Comparison of ENCODE assay signal across 1 cellular context in genomic region chr22:36332623-36333331, GRCh38.
TF ChIP-seq lines count a peak whose summit lies in the region.

No MANE protein-coding gene starts in this region.

TF ChIP-seq in HEK293, 187 proteins besides CTCF, POLR2A, EP300 and RAD21 (continued from another document and continues in another):
- TF ChIP-seq ZNF280C (tag by site-specific recombination; IDR thresholded peaks at IDR 0.05): no peak
- TF ChIP-seq ZNF560 (tag by site-specific recombination; IDR thresholded peaks at IDR 0.05; ENCODE audit: borderline replicate concordance): no peak
- TF ChIP-seq ZNF639 (tag by site-specific recombination; IDR thresholded peaks at IDR 0.05): no peak
- TF ChIP-seq, protein P1, sequence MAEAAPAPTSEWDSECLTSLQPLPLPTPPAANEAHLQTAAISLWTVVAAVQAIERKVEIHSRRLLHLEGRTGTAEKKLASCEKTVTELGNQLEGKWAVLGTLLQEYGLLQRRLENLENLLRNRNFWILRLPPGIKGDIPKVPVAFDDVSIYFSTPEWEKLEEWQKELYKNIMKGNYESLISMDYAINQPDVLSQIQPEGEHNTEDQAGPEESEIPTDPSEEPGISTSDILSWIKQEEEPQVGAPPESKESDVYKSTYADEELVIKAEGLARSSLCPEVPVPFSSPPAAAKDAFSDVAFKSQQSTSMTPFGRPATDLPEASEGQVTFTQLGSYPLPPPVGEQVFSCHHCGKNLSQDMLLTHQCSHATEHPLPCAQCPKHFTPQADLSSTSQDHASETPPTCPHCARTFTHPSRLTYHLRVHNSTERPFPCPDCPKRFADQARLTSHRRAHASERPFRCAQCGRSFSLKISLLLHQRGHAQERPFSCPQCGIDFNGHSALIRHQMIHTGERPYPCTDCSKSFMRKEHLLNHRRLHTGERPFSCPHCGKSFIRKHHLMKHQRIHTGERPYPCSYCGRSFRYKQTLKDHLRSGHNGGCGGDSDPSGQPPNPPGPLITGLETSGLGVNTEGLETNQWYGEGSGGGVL (tag by site-specific recombination; IDR thresholded peaks at IDR 0.05): peak; percentile 31; the same call in 1 of the 2 replicates
- TF ChIP-seq ZNF416 (tag by site-specific recombination; IDR thresholded peaks at IDR 0.05): no peak
- no peak for TF ChIP-seq ZNF426 (tag by site-specific recombination; IDR thresholded peaks at IDR 0.05)
- TF ChIP-seq ZNF391 (tag by site-specific recombination; IDR thresholded peaks at IDR 0.05; ENCODE audit: borderline replicate concordance, low read depth): no peak
- TF ChIP-seq, protein P2, sequence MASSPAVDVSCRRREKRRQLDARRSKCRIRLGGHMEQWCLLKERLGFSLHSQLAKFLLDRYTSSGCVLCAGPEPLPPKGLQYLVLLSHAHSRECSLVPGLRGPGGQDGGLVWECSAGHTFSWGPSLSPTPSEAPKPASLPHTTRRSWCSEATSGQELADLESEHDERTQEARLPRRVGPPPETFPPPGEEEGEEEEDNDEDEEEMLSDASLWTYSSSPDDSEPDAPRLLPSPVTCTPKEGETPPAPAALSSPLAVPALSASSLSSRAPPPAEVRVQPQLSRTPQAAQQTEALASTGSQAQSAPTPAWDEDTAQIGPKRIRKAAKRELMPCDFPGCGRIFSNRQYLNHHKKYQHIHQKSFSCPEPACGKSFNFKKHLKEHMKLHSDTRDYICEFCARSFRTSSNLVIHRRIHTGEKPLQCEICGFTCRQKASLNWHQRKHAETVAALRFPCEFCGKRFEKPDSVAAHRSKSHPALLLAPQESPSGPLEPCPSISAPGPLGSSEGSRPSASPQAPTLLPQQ (tag by site-specific recombination; IDR thresholded peaks at IDR 0.05): 0 out of 2 replicates have a peak, but pooled peaks have one; percentile 42
- TF ChIP-seq REST (tag by site-specific recombination; IDR thresholded peaks at IDR 0.05): no peak
- no peak for TF ChIP-seq ZNF670 (tag by site-specific recombination; IDR thresholded peaks at IDR 0.05; ENCODE audit: low read depth)
- TF ChIP-seq ZNF311 (tag by site-specific recombination; IDR thresholded peaks at IDR 0.05; ENCODE audit: borderline replicate concordance): no peak
- TF ChIP-seq ZNF777 (tag by site-specific recombination; IDR thresholded peaks at IDR 0.05; ENCODE audit: borderline replicate concordance): no peak
- no peak for TF ChIP-seq ZNF239 (tag by site-specific recombination; IDR thresholded peaks at IDR 0.05)
- TF ChIP-seq ZNF747 (tag by site-specific recombination; IDR thresholded peaks at IDR 0.05): no peak
- no peak for TF ChIP-seq ZNF174 (tag by site-specific recombination; IDR thresholded peaks at IDR 0.05)
- TF ChIP-seq ZNF791 (tag by site-specific recombination; IDR thresholded peaks at IDR 0.05): no peak
- TF ChIP-seq ZNF76 (tag by site-specific recombination; IDR thresholded peaks at IDR 0.05; ENCODE audit: borderline replicate concordance, low read depth): no peak
- TF ChIP-seq ZNF223 (tag by site-specific recombination; IDR thresholded peaks at IDR 0.05): no peak
- TF ChIP-seq SP3 (tag by site-specific recombination; IDR thresholded peaks at IDR 0.05): peak; percentile 19; the same call in 1 of the 2 replicates
- TF ChIP-seq ZNF600 (tag by site-specific recombination; IDR thresholded peaks at IDR 0.05): peak; percentile 68; the same call in 1 of the 2 replicates
- TF ChIP-seq ZBTB1 (tag by site-specific recombination; IDR thresholded peaks at IDR 0.05): no peak
- TF ChIP-seq GLIS2 (tag by site-specific recombination; IDR thresholded peaks at IDR 0.05): peak; percentile 39; the same call in 1 of the 2 replicates
- no peak for TF ChIP-seq ZNF202 (tag by site-specific recombination; IDR thresholded peaks at IDR 0.05; ENCODE audit: borderline replicate concordance)
- no peak for TF ChIP-seq ZNF266 (tag by site-specific recombination; IDR thresholded peaks at IDR 0.05; ENCODE audit: low read depth)
- TF ChIP-seq ZNF585B (tag by site-specific recombination; IDR thresholded peaks at IDR 0.05): no peak
- TF ChIP-seq, protein P3, sequence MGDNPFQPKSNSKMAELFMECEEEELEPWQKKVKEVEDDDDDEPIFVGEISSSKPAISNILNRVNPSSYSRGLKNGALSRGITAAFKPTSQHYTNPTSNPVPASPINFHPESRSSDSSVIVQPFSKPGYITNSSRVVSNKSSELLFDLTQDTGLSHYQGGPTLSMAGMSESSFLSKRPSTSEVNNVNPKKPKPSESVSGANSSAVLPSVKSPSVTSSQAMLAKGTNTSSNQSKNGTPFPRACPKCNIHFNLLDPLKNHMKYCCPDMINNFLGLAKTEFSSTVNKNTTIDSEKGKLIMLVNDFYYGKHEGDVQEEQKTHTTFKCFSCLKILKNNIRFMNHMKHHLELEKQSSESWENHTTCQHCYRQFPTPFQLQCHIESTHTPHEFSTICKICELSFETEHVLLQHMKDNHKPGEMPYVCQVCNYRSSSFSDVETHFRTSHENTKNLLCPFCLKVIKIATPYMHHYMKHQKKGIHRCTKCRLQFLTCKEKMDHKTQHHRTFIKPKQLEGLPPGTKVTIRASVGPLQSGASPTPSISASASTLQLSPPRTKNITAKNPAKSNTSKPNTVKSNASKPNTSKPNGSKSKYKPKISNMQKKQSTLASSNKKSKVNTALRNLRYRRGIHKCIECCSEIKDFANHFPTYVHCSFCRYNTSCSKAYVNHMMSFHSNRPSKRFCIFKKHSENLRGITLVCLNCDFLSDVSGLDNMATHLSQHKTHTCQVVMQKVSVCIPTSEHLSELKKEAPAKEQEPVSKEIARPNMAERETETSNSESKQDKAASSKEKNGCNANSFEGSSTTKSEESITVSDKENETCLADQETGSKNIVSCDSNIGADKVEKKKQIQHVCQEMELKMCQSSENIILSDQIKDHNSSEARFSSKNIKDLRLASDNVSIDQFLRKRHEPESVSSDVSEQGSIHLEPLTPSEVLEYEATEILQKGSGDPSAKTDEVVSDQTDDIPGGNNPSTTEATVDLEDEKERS (tag by site-specific recombination; IDR thresholded peaks at IDR 0.05): no peak
- TF ChIP-seq ZSCAN23 (tag by site-specific recombination; IDR thresholded peaks at IDR 0.05): no peak
- TF ChIP-seq ZNF549 (tag by site-specific recombination; IDR thresholded peaks at IDR 0.05): no peak
- TF ChIP-seq, protein P4, sequence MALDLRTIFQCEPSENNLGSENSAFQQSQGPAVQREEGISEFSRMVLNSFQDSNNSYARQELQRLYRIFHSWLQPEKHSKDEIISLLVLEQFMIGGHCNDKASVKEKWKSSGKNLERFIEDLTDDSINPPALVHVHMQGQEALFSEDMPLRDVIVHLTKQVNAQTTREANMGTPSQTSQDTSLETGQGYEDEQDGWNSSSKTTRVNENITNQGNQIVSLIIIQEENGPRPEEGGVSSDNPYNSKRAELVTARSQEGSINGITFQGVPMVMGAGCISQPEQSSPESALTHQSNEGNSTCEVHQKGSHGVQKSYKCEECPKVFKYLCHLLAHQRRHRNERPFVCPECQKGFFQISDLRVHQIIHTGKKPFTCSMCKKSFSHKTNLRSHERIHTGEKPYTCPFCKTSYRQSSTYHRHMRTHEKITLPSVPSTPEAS (tag by site-specific recombination; IDR thresholded peaks at IDR 0.05): no peak
- no peak for TF ChIP-seq ZNF302 (tag by site-specific recombination; IDR thresholded peaks at IDR 0.05; ENCODE audit: low read depth)
- TF ChIP-seq IKZF3 (tag by site-specific recombination; IDR thresholded peaks at IDR 0.05): no peak
- no peak for TF ChIP-seq KLF9 (tag by site-specific recombination; IDR thresholded peaks at IDR 0.05; ENCODE audit: low read depth)
- no peak for TF ChIP-seq ZNF596 (tag by site-specific recombination; IDR thresholded peaks at IDR 0.05)
- TF ChIP-seq ZSCAN5A (tag by site-specific recombination; IDR thresholded peaks at IDR 0.05): no peak
- peak; percentile 80 for TF ChIP-seq ZIC2 (tag by site-specific recombination; IDR thresholded peaks at IDR 0.05)
- TF ChIP-seq PRDM1 (tag by site-specific recombination; IDR thresholded peaks at IDR 0.05): no peak
- no peak for TF ChIP-seq ZNF169 (tag by site-specific recombination; IDR thresholded peaks at IDR 0.05)
- no peak for TF ChIP-seq ZNF37A (tag by site-specific recombination; IDR thresholded peaks at IDR 0.05)
- TF ChIP-seq KLF7 (tag by site-specific recombination; IDR thresholded peaks at IDR 0.05; ENCODE audit: borderline replicate concordance): peak; percentile 51; the same call in 1 of the 2 replicates
- TF ChIP-seq YY2 (tag by site-specific recombination; IDR thresholded peaks at IDR 0.05): no peak
- no peak for TF ChIP-seq ZNF221 (tag by site-specific recombination; IDR thresholded peaks at IDR 0.05; ENCODE audit: borderline replicate concordance)
- no peak for TF ChIP-seq ZNF658 (tag by site-specific recombination; IDR thresholded peaks at IDR 0.05)
- no peak for TF ChIP-seq ZNF155 (tag by site-specific recombination; IDR thresholded peaks at IDR 0.05)
- TF ChIP-seq BCL11B (tag by site-specific recombination; IDR thresholded peaks at IDR 0.05; ENCODE audit: low read depth): no peak
